ENCODE assay signal across 8 cellular contexts in the genomic region with DNA sequence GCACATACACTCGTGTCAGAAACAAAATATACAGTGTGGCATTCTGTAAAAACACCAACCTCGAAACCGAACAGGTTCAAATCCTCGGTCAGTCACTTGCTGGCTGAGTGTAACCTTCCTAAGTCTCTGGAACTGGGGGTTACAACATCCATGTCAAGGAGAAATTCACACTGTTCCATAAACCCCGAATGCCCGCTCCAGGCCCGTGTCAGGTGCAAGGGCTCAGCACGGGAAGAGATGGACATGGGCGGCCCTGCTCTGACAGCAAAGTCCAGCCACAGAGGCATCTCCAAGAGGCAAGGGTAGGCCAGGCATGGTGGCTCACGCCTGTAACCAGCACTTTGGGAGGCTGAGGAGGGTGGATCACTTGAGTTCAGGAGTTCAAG.
DNase-seq lines count a peak whose midpoint lies in the region; ATAC-seq, FAIRE-seq and TF ChIP-seq lines count a peak whose summit lies in the region.

No MANE protein-coding gene starts in this region.

- H3K4me3 Mint-ChIP-seq in natural killer cell = peak overlapping the region; percentile 90

- in situ Hi-C loops in K562 (cut with MboI) = no loop called here

- no peak for TF ChIP-seq EP300 in K562 (IDR thresholded peaks at IDR 0.05; ENCODE audit: low read length)

- POLR2A ChIA-PET in K562 (lab: Yijun Ruan, JAX) = interaction anchor here (0.5 to 1.2 kb wide), 8 partner anchors 7 to 262 kb away, joined by 3 to 5 read pairs (median 3); no protein-coding TSS in a partner anchor

- H3K27ac ChIP-seq in ACC112 (ENCODE audit: low read depth, low read length) (peak overlapping the region; percentile 67), K562 (ENCODE audit: extremely low read depth, low read depth, low read length) (peak overlapping the region; percentile 69; the same call in 2 of the 3 replicates)

- H3K79me2 ChIP-seq in ACC112 (ENCODE audit: control insufficient read depth, insufficient read depth, low read length, unreplicated experiment) (peaks cover 89% of the 10 kb centered on the region), K562 (ENCODE audit: control insufficient read depth, insufficient read depth, low read length) (peaks cover 41% of the 10 kb centered on the region)

- no TSS peak for BruUV-seq in K562 (replicated peaks; lab: Mats Ljungman, UMichigan)

- CTCF ChIA-PET in K562 (lab: Yijun Ruan, JAX; ENCODE audit: low intra/inter-chr PET ratio) = interaction anchor here (1.4 to 2.5 kb wide), 4 partner anchors 191 to 262 kb away, joined by 9 to 15 read pairs (median 12); no protein-coding TSS in a partner anchor

- TF ChIP-seq POLR2A in K562 (conservative IDR thresholded peaks at IDR 0.05) = no peak

- FAIRE-seq in K562 (lab: Jason Lieb, UNC) (no peak), urothelium cell line (lab: Jason Lieb, UNC) (no peak)

- H3K36me3 ChIP-seq in ACC112 (ENCODE audit: insufficient read depth, low read length) (no peaks in the 10 kb centered on the region), K562 (ENCODE audit: control insufficient read depth, insufficient read depth, low read length) (no peaks in the 10 kb centered on the region; the same call in 2 of the 3 replicates)

- ATAC-seq in HG02759 (IDR thresholded peaks at IDR 0.05; ENCODE audit: unreplicated experiment) = peak; percentile 2
- ATAC-seq in K562 = peak; percentile 40
- no peak for ATAC-seq in natural killer cell

- peak overlapping the region; percentile 94 to 96 for H3K27ac Mint-ChIP-seq in natural killer cell

- H3K36me3 Mint-ChIP-seq in natural killer cell = no peaks in the 10 kb centered on the region

- H3K4me2 ChIP-seq in K562 (ENCODE audit: insufficient read depth, low read length) = peak overlapping the region; percentile 69

- 19% methylated on average over 10 of the region's 10 CpGs for WGBS in K562 (ENCODE audit: insufficient coverage, low coverage, missing lambda C conversion rate)

- TF ChIP-seq CTCF in K562 (IDR thresholded peaks at IDR 0.05 in 2 of 3, conservative IDR thresholded peaks at IDR 0.05 in 1 of 3; ENCODE audit: insufficient read depth in 2 of 3, low read depth in 1 of 3, low read length in 3 of 3) (0 out of 6 replicates have a peak, but pooled peaks of 1 of the 3 experiments have one; percentile 1), natural killer cell (IDR thresholded peaks at IDR 0.05) (no peak)

- no peak overlapping the region for H2AFZ ChIP-seq in ACC112 (ENCODE audit: low read length, unreplicated experiment)
- H2AFZ ChIP-seq in K562 (ENCODE audit: low read depth, low read length) = peak overlapping the region; percentile 73; the same call in 1 of the 2 replicates

- H3K4me1 Mint-ChIP-seq in natural killer cell = peaks cover 60 to 83% of the 10 kb centered on the region in 2 donors

- H3K9me3 Mint-ChIP-seq in natural killer cell = no peaks in the 10 kb centered on the region

- H3K4me3 ChIP-seq in ACC112 (ENCODE audit: low read depth, low read length) = no peak overlapping the region; the same call in 1 of the 2 replicates
- H3K4me3 ChIP-seq in K562 = no peak overlapping the region

- H3K9ac ChIP-seq in K562 (ENCODE audit: insufficient read depth in 1 of 2, low read depth in 2 of 2, low read length in 2 of 2) = peak overlapping the region; percentile 48 to 74; a peak in 2 of 4 replicates

- no peaks in the 10 kb centered on the region for H3K27me3 Mint-ChIP-seq in natural killer cell (ENCODE audit: low read depth in 2 of 2)

- intact Hi-C loops in K562 (cut with micrococcal nuclease) = loop anchor here (1.0 to 5.0 kb wide), 2 partner anchors 191 to 260 kb away; no protein-coding TSS in a partner anchor
- intact Hi-C loops in natural killer cell (cut with micrococcal nuclease) = loop anchor here (1.0 to 5.0 kb wide), 5 partner anchors 71 to 262 kb away; a partner anchor contains a TSS

- TF ChIP-seq RAD21 in K562 (CRISPR knock-in tag; conservative IDR thresholded peaks at IDR 0.05 in 1 of 2, IDR thresholded peaks at IDR 0.05 in 1 of 2) = no peak

- no peaks in the 10 kb centered on the region for H3K27me3 ChIP-seq in ACC112 (ENCODE audit: insufficient read depth, low read length)
- H3K27me3 ChIP-seq in K562 (ENCODE audit: control insufficient read depth in 2 of 2, insufficient read depth in 2 of 2, low read length in 2 of 2) = no peaks in the 10 kb centered on the region

- H3K9me3 ChIP-seq in K562 (replicated peaks; ENCODE audit: control insufficient read depth, insufficient read depth, low read depth, low read length) = no peaks in the 10 kb centered on the region

- H3K4me1 ChIP-seq in ACC112 (ENCODE audit: control insufficient read depth, insufficient read depth, low read length, unreplicated experiment) = peaks cover 26% of the 10 kb centered on the region
- peaks cover 22 to 34% of the 10 kb centered on the region in 2 experiments for H3K4me1 ChIP-seq in K562 (replicated peaks in 1 of 2; ENCODE audit: control insufficient read depth in 2 of 2, insufficient read depth in 2 of 2, low read length in 2 of 2)

- peak in 1 of 4 experiments; percentile 34 for DNase-seq in K562 (ENCODE audit: extremely low read depth in 1 of 4, low spot score in 3 of 4)
- DNase-seq in natural killer cell = no peak
- no peak for DNase-seq in NCI-H187 (lab: John Stamatoyannopoulos, UW)
- DNase-seq in amygdala (lab: John Stamatoyannopoulos, UW) = no peak
- DNase-seq in T1000 (lab: John Stamatoyannopoulos, UW) = no peak
- no peak for DNase-seq in urothelium cell line (ENCODE audit: low spot score)

- no peaks in the 10 kb centered on the region for H3K9me1 ChIP-seq in K562 (ENCODE audit: control insufficient read depth, insufficient read depth, low read length)

- H4K20me1 ChIP-seq in K562 (replicated peaks; ENCODE audit: control insufficient read depth, insufficient read depth, low read length) = peaks cover 22% of the 10 kb centered on the region; the same call in 1 of the 2 replicates

TF ChIP-seq in K562, 482 proteins besides CTCF, POLR2A, EP300 and RAD21:
- TF ChIP-seq HIVEP1 (CRISPR knock-in tag; IDR thresholded peaks at IDR 0.05) = no peak
- TF ChIP-seq, protein P1, sequence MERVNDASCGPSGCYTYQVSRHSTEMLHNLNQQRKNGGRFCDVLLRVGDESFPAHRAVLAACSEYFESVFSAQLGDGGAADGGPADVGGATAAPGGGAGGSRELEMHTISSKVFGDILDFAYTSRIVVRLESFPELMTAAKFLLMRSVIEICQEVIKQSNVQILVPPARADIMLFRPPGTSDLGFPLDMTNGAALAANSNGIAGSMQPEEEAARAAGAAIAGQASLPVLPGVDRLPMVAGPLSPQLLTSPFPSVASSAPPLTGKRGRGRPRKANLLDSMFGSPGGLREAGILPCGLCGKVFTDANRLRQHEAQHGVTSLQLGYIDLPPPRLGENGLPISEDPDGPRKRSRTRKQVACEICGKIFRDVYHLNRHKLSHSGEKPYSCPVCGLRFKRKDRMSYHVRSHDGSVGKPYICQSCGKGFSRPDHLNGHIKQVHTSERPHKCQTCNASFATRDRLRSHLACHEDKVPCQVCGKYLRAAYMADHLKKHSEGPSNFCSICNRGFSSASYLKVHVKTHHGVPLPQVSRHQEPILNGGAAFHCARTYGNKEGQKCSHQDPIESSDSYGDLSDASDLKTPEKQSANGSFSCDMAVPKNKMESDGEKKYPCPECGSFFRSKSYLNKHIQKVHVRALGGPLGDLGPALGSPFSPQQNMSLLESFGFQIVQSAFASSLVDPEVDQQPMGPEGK (CRISPR knock-in tag; IDR thresholded peaks at IDR 0.05; ENCODE audit: borderline replicate concordance) = no peak
- no peak for TF ChIP-seq ELF1 (tag; IDR thresholded peaks at IDR 0.05)
- TF ChIP-seq ZNF75A (CRISPR knock-in tag; IDR thresholded peaks at IDR 0.05) = no peak
- no peak for TF ChIP-seq PYGO2 (tag; IDR thresholded peaks at IDR 0.05)
- TF ChIP-seq ATF7 (IDR thresholded peaks at IDR 0.05) = no peak
- TF ChIP-seq SAP30 (IDR thresholded peaks at IDR 0.05; ENCODE audit: borderline replicate concordance, insufficient read depth, low read depth, low read length, poor library complexity, severe bottlenecking) = peak; percentile 6
- 0 out of 2 replicates have a peak, but pooled peaks have one; percentile 70 for TF ChIP-seq KAT7 (CRISPR knock-in tag; IDR thresholded peaks at IDR 0.05; ENCODE audit: borderline replicate concordance)
- no peak for TF ChIP-seq CTBP1 (IDR thresholded peaks at IDR 0.05; ENCODE audit: borderline replicate concordance)
- TF ChIP-seq GABPB1 (CRISPR knock-in tag; IDR thresholded peaks at IDR 0.05) = 0 out of 2 replicates have a peak, but pooled peaks have one; percentile 35
- TF ChIP-seq DDX20 (tag; IDR thresholded peaks at IDR 0.05; ENCODE audit: low read depth) = 0 out of 2 replicates have a peak, but pooled peaks have one; percentile 0
- no peak for TF ChIP-seq BRF1 (IDR thresholded peaks at IDR 0.05; ENCODE audit: borderline replicate concordance, extremely low read depth, insufficient read length)
- no peak for TF ChIP-seq JUNB (CRISPR knock-in tag; conservative IDR thresholded peaks at IDR 0.05)
- TF ChIP-seq ASH1L (IDR thresholded peaks at IDR 0.05; ENCODE audit: borderline replicate concordance, low read depth, partially characterized antibody) = no peak
- TF ChIP-seq CEBPB (tag; IDR thresholded peaks at IDR 0.05) = peak; percentile 40; the same call in 1 of the 2 replicates
- TF ChIP-seq HMG20A (CRISPR knock-in tag; conservative IDR thresholded peaks at IDR 0.05) = no peak
- TF ChIP-seq GTF2A2 (tag; IDR thresholded peaks at IDR 0.05) = no peak

Comparison
In these comparisons a context has a peak if more than half of its experiments do, and no peak if none do; other contexts are left out.
1. ATAC-seq: peak in HG02759 (single experiment) and K562 (single experiment); none in natural killer cell (0 of 3).